In the genomic region with DNA sequence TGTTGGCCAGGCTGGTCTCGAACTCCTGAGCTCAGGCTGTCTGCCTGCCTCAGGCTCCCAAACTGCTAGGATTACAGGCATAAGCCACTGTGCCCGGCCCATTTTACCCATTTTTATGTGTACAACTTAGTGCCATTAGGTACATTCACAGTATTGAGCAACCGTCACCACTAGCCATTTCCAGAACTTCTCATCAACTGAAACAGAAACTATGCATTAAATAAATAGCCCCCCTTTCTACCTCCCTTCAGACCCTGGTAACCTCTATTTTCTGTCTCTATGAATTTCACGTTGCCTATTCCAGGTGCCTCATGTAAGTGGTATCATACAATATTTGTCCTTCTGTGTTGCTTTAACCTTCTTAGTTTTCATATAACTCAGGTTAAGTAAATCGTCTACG, we compare ENCODE assay signal across 32 cellular contexts.
"Had no signal": no experiment of that assay in that cellular context is flagged by ENCODE, and none has a peak within 500 bp of the region (broad histone marks: within the 10 kb centered on the region; RNA-seq: fewer than 3 reads in every experiment).

No MANE protein-coding gene starts in this region.

- ATAC-seq: Panc1, Right ventricle myocardium inferior, SK-N-SH treated with all-trans-retinoic acid at 6 μM for 48 hours had no signal

- H3K9me3 ChIP-seq: MG63, SJCRH30 had no signal

- H3K4me3 ChIP-seq: MG63, PC-9, SJCRH30, SK-N-MC had no signal

- H3K27me3 ChIP-seq: MG63, SJCRH30 had no signal

- H3K4me1 ChIP-seq: SJCRH30 had no signal

- DNase-seq: Kasumi-1, KG1, MG63, NCI-H1048, NCI-H1092 treated with DMSO at 0.1 percent for 48 hours, NCI-H1105 treated with DMSO at 0.1 percent for 48 hours, NCI-H1417, NCI-H1436, NCI-H146, NCI-H1694, NCI-H187, NCI-H1930, NCI-H2029 treated with DMSO at 0.1 percent for 48 hours, NCI-H2081 treated with DMSO at 0.1 percent for 48 hours, NCI-H2107, NCI-H2171, NCI-H226, NCI-H446 treated with DMSO at 0.1 percent for 48 hours, NCI-H510A, NCI-H524, NCI-H526, NCI-H69, NCI-H748 treated with DMSO at 0.1 percent for 48 hours, NCI-H82, PC-9, SHP77, SIG-M5, SJCRH30 had no signal
